Comparison of ENCODE assay signal across 9 cellular contexts in the genomic region with DNA sequence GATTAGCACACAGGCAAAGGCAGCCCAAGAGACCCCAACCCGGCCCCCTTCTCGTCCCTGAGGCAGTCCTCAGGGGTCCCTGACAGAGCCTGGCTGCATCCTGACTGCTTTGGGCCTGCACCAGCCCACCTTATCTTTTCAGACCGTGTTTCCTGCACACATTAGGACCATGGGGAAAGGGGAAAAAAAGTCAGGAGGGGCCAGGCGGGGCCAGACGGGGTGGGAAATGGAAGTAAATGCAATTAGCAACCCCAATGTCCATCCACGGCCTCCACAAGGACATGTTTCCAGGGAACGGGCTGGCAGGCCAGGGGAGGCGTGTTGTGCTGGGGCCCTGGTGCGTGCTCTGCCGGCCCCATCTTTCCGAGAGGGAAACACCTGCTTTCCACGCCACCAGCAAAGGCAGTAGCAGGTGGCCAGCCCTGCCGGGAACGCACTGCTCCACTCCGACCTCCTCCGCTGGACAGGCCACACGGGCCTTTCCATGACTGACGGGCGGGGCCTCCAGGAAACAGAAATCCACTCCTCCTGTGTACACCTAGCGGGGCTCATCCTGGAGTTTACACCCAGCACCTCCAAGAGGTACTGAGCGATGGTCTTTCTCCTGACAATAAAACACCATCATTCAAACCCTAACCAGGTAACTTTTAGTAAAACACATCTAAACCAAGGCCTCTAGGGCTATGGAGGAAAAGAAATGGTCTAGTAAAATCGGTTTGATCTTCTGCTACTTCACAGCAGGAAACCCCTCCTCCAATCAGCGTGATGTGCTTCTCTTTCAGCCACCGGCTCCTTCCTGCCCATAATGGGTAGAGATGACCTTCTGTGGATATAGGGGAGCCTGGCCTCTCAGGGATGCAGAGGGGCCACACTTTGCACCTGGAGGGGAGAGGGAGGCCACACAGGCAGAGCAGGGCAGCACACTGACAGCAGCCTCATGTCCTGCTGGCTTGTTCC. TPM values are rescaled to one million over a fixed set of nuclear protein-coding genes. Genes with fewer than 3 reads are reported as not detected.
DNase-seq lines count a peak whose midpoint lies in the region; ATAC-seq, FAIRE-seq and TF ChIP-seq lines count a peak whose summit lies in the region.
"Had no signal": no experiment of that assay in that cellular context is flagged by ENCODE, and none has a peak within 500 bp of the region (broad histone marks: within the 10 kb centered on the region; RNA-seq: fewer than 3 reads in every experiment).

No MANE protein-coding gene starts in this region.

- CTCF ChIA-PET in CD4-positive, alpha-beta memory T cell (lab: Charles Lee; ENCODE audit: partially characterized antibody) = interaction anchor here (1.9 to 29.7 kb wide), 5 partner anchors 10 to 25 kb away, joined by 7 to 1245 read pairs (median 78); a partner anchor contains a TSS

- intact Hi-C loops in CD4-positive, alpha-beta memory T cell (cut with micrococcal nuclease) = no loop called here

- peaks cover 0 to 1% (median 0%) of the 10 kb centered on the region in 8 donors for H3K9me3 Mint-ChIP-seq in CD4-positive, alpha-beta memory T cell

- H3K4me3 ChIP-seq in CD4-positive, alpha-beta memory T cell (ENCODE audit: low read length in 2 of 2) = peak overlapping the region; percentile 11 to 51
- no peak overlapping the region for H3K4me3 ChIP-seq in SJSA1
- H3K4me3 ChIP-seq in osteoblast (ENCODE audit: insufficient read depth, low read length) = no peak overlapping the region

- H2AFZ ChIP-seq in osteoblast (ENCODE audit: low read length) = no peak overlapping the region

- H3K4me1 Mint-ChIP-seq in CD4-positive, alpha-beta memory T cell = peaks cover 53 to 92% (median 77%) of the 10 kb centered on the region in 4 donors

- peak overlapping the region; percentile 65 for H3K27ac ChIP-seq in CD4-positive, alpha-beta memory T cell (ENCODE audit: low read depth, low read length)
- peak overlapping the region; percentile 47 for H3K27ac ChIP-seq in SJSA1
- peak overlapping the region; percentile 82 for H3K27ac ChIP-seq in epithelial cell of prostate
- peak overlapping the region; percentile 90 for H3K27ac ChIP-seq in osteoblast (ENCODE audit: low read depth, low read length)

- H3K79me2 ChIP-seq in osteoblast (ENCODE audit: insufficient read depth, low read length) = peaks cover 93% of the 10 kb centered on the region

- FAIRE-seq in urothelium cell line (lab: Jason Lieb, UNC) = no peak

- H3K4me1 ChIP-seq in CD4-positive, alpha-beta memory T cell (ENCODE audit: insufficient read depth, low read length) = peaks cover 97% of the 10 kb centered on the region
- H3K4me1 ChIP-seq in SJSA1 (replicated peaks) (peaks cover 53% of the 10 kb centered on the region), osteoblast (ENCODE audit: insufficient read depth, low read length) (peaks cover 41% of the 10 kb centered on the region)

- peaks cover 37% of the 10 kb centered on the region for H3K36me3 ChIP-seq in CD4-positive, alpha-beta memory T cell (ENCODE audit: insufficient read depth, low read length)
- H3K36me3 ChIP-seq in SJSA1 (peaks cover 84% of the 10 kb centered on the region), osteoblast (ENCODE audit: insufficient read depth, low read length) (peaks cover 61% of the 10 kb centered on the region)

- peak overlapping the region; percentile 68 to 92 (median 82) for H3K4me3 Mint-ChIP-seq in CD4-positive, alpha-beta memory T cell

- H3K27me3 ChIP-seq in CD4-positive, alpha-beta memory T cell (ENCODE audit: insufficient read depth, low read length) = no peaks in the 10 kb centered on the region
- H3K27me3 ChIP-seq in SJSA1 (replicated peaks) = no peaks in the 10 kb centered on the region
- no peaks in the 10 kb centered on the region for H3K27me3 ChIP-seq in osteoblast (ENCODE audit: insufficient read depth, low read length)

- peak overlapping the region; percentile 82 to 99 (median 91) for H3K27ac Mint-ChIP-seq in CD4-positive, alpha-beta memory T cell

- peak overlapping the region; percentile 69 for H3K4me2 ChIP-seq in osteoblast (ENCODE audit: insufficient read depth, low read length)

- peaks cover 46 to 75% of the 10 kb centered on the region in 2 donors for H3K36me3 Mint-ChIP-seq in CD4-positive, alpha-beta memory T cell

- H4K20me1 ChIP-seq in osteoblast (ENCODE audit: insufficient read depth, low read length) = peaks cover 70% of the 10 kb centered on the region

- TF ChIP-seq CTCF in osteoblast (IDR thresholded peaks at IDR 0.05; ENCODE audit: extremely low read depth, low read depth, low read length) = no peak

- DNase-seq in CD4-positive, alpha-beta memory T cell = no peak
- DNase-seq in SJSA1 (ENCODE audit: low read depth in 1 of 2, low spot score in 2 of 2) (no peak), epithelial cell of prostate (ENCODE audit: low read depth, low spot score) (no peak), osteoblast (ENCODE audit: insufficient read length, low spot score, missing footprints) (no peak), urothelium cell line (ENCODE audit: low spot score) (no peak), RKO (ENCODE audit: low spot score) (no peak)
- no peak for DNase-seq in activated effector memory CD4-positive, alpha-beta T cell treated with anti-CD3 and anti-CD28 coated beads, Interleukin-2, amount 50 U/mL, for 16 hours
- DNase-seq: GDM1 had no signal

- ATAC-seq in GM21367 (IDR thresholded peaks at IDR 0.05; ENCODE audit: unreplicated experiment) = no peak

- no peaks in the 10 kb centered on the region for H3K9me3 ChIP-seq in CD4-positive, alpha-beta memory T cell (ENCODE audit: control insufficient read depth in 1 of 2, low read length in 2 of 2)
- H3K9me3 ChIP-seq in SJSA1 (replicated peaks) (no peaks in the 10 kb centered on the region), osteoblast (ENCODE audit: low read depth, low read length) (no peaks in the 10 kb centered on the region)

- POLR2A ChIA-PET in CD4-positive, alpha-beta memory T cell (lab: Charles Lee; ENCODE audit: partially characterized antibody) = interaction anchor here (1.8 to 31.5 kb wide), 5 partner anchors 10 to 53 kb away, joined by 4 to 2105 read pairs (median 740); a partner anchor contains a TSS

- H3K27me3 Mint-ChIP-seq in CD4-positive, alpha-beta memory T cell = no peaks in the 10 kb centered on the region

RNA-seq across cellular contexts. Expression of a gene that starts 7.2 kb away (rescaled TPM):
- total RNA-seq in CD4-positive, alpha-beta memory T cell = 100 to 1,000 TPM; 268 to 279 TPM
- 100 to 1,000 TPM; 125 to 200 TPM for polyA plus RNA-seq in CD4-positive, alpha-beta memory T cell
- 75.2 and 85.7 TPM in 2 replicates for total RNA-seq in SJSA1 (2014; rRNA removed; shearing (Covaris generic))
- 51.3 and 51.4 TPM in 2 replicates for total RNA-seq in osteoblast

RNA-seq across cellular contexts. Expression of a gene that starts 26.7 kb away (rescaled TPM):
- total RNA-seq in CD4-positive, alpha-beta memory T cell = 1 to 10 TPM; 6.2 to 9.0 TPM
- polyA plus RNA-seq in CD4-positive, alpha-beta memory T cell = under 1 TPM in 1 of 2 donors, not detected in 1; 0.62 TPM
- 0.03 TPM in 1 of 2 replicates, not detected in the other for total RNA-seq in SJSA1 (2014; rRNA removed; shearing (Covaris generic))
- total RNA-seq in osteoblast = under 0.01 and 0.29 TPM in 2 replicates

RNA-seq across cellular contexts. Expression of a gene that starts 45.8 kb away (rescaled TPM):
- total RNA-seq in CD4-positive, alpha-beta memory T cell = 10 to 100 TPM; 45.7 to 47.3 TPM
- polyA plus RNA-seq in CD4-positive, alpha-beta memory T cell = 1 to 10 TPM; 4.1 to 6.3 TPM
- total RNA-seq in SJSA1 (2014; rRNA removed; shearing (Covaris generic)) = 22.5 and 23.2 TPM in 2 replicates
- total RNA-seq in osteoblast = 20.0 and 25.7 TPM in 2 replicates

RNA-seq across cellular contexts. Expression of a gene that starts 53.3 kb away (rescaled TPM):
- 10 to 100 TPM; 14.0 to 15.8 TPM for total RNA-seq in CD4-positive, alpha-beta memory T cell
- polyA plus RNA-seq in CD4-positive, alpha-beta memory T cell = 1 to 10 TPM; 5.6 to 8.8 TPM
- total RNA-seq in SJSA1 (2014; rRNA removed; shearing (Covaris generic)) = 20.6 and 30.6 TPM in 2 replicates
- 6.2 and 6.8 TPM in 2 replicates for total RNA-seq in osteoblast

Comparison
In these comparisons a context has a peak if more than half of its experiments do, and no peak if none do; other contexts are left out.
1. H3K4me3 ChIP-seq: peak in CD4-positive, alpha-beta memory T cell (2 of 2); none in SJSA1 (single experiment) and osteoblast (single experiment).
2. Peak in every context shown above with its lines, with median percentiles within 50 percentile points of each other: H3K27ac ChIP-seq.